ENCODE assay signal across 25 cellular contexts in the genomic region with DNA sequence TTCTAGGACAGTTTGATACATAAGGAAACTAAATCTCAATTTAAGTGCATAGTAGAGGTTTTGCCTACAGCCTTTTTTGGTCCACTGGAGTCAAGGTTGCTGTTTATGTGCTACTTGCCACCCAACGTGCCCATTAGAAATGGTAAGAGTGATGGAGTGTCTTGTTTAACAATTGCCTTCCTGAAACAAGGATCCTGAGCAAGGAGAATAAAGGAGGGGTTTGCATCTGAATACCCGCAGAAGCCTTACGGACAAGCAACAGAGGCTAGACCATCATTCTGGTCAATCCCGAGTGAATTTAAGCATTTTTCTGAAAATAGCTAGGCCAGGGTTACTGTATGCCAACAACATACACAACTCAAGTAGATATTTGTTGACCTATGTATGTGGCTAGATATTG.
DNase-seq lines count a peak whose midpoint lies in the region; ATAC-seq, FAIRE-seq and TF ChIP-seq lines count a peak whose summit lies in the region.
"Had no signal": no experiment of that assay in that cellular context is flagged by ENCODE, and none has a peak within 500 bp of the region (broad histone marks: within the 10 kb centered on the region; RNA-seq: fewer than 3 reads in every experiment).

No MANE protein-coding gene starts in this region.

- H3K4me1 Mint-ChIP-seq in H9 (peaks cover 31 to 32% of the 10 kb centered on the region in 2 experiments), endothelial cell (ENCODE audit: unreplicated experiment) (no peaks in the 10 kb centered on the region)
- H3K4me1 Mint-ChIP-seq: CD8-positive, alpha-beta memory T cell had no signal

- H3K27ac Mint-ChIP-seq in H9 (peak overlapping the region; percentile 45 to 57 (median 46); a peak in 5 of 7 replicates), endothelial cell (ENCODE audit: unreplicated experiment) (no peak overlapping the region)

- H3K23me2 ChIP-seq in H9 (ENCODE audit: insufficient read length, low read depth, low read length, poor library complexity, severe bottlenecking) = no peaks in the 10 kb centered on the region

- ATAC-seq in HG03135 (IDR thresholded peaks at IDR 0.05; ENCODE audit: unreplicated experiment) = no peak
- ATAC-seq: HCT116, PC-3 had no signal

- H4K8ac ChIP-seq in H9 (replicated peaks; ENCODE audit: insufficient read length, low read depth, low read length) = no peak overlapping the region
- H4K8ac ChIP-seq in mesendoderm (ENCODE audit: low read depth, low read length) = no peak overlapping the region

- no CpG with 5 or more reads among the region's 4 CpGs for WGBS in H9 (ENCODE audit: extremely low coverage, insufficient read length, low lambda C conversion rate)
- 28 to 30% methylated on average over 4 of the region's 4 CpGs for WGBS in ectodermal cell, 2 experiments
- WGBS in mesendoderm (ENCODE audit: extremely low coverage, insufficient coverage, low lambda C conversion rate) = no CpG with 5 or more reads among the region's 4 CpGs

- H3K23ac ChIP-seq in H9 (ENCODE audit: insufficient read length, low read depth, low read length) = no peak overlapping the region
- H3K23ac ChIP-seq in mesendoderm (ENCODE audit: low read length) = no peak overlapping the region

- H3K4me3 ChIP-seq in ectodermal cell (ENCODE audit: insufficient read depth, low read depth, low read length) (no peak overlapping the region), mesendoderm (ENCODE audit: low read length) (no peak overlapping the region)

- no peak overlapping the region for H2BK5ac ChIP-seq in H9 (ENCODE audit: insufficient read length, low read length)
- H2BK5ac ChIP-seq in mesendoderm (ENCODE audit: low read length) = no peak overlapping the region

- no peak overlapping the region for H3K4me2 ChIP-seq in H9 (ENCODE audit: insufficient read depth, insufficient read length, low read length)
- no peak overlapping the region for H3K4me2 ChIP-seq in mesendoderm (ENCODE audit: low read length)
- H3K4me2 ChIP-seq: SK-N-SH had no signal

- no peak overlapping the region for H3K18ac ChIP-seq in H9 (ENCODE audit: insufficient read length, low read depth, low read length)
- H3K18ac ChIP-seq in mesendoderm (ENCODE audit: low read length) = peak overlapping the region; percentile 47

- no peak overlapping the region for H2AFZ ChIP-seq in H9 (ENCODE audit: low read length)

- peaks cover 8 to 16% (median 11%) of the 10 kb centered on the region in 3 experiments for H3K36me3 Mint-ChIP-seq in H9 (ENCODE audit: insufficient read depth in 1 of 3, low read depth in 3 of 3)
- H3K36me3 Mint-ChIP-seq in endothelial cell (ENCODE audit: low read depth, unreplicated experiment) = peaks cover 8% of the 10 kb centered on the region

- DNase-seq in D721Med (ENCODE audit: insufficient read length, low spot score) (no peak), H9 (no peak), mesendoderm (no peak), endothelial cell (ENCODE audit: low spot score) (no peak), A172 (ENCODE audit: low spot score) (no peak)
- DNase-seq: C1 segment of cervical spinal cord; CD8-positive, alpha-beta memory T cell; DMS79 treated with DMSO at 0.1 percent for 48 hours; GF-D8; Kasumi-1; NCI-H1092 treated with DMSO at 0.1 percent for 48 hours; NCI-H1436; NCI-H187; NCI-H2081 treated with DMSO at 0.1 percent for 48 hours; NCI-H2171; NCI-H524 treated with DMSO at 0.1 percent for 48 hours; NCI-H774; PC-3; SK-N-SH; SW 1271 had no signal

- peaks cover 3% of the 10 kb centered on the region; the same call in 1 of the 2 replicates for H3K4me1 ChIP-seq in H9 (ENCODE audit: insufficient read depth, low read length)
- H3K4me1 ChIP-seq in ectodermal cell (ENCODE audit: control insufficient read depth, insufficient read depth, low read length) = peaks cover 3% of the 10 kb centered on the region
- H3K4me1 ChIP-seq in mesendoderm (ENCODE audit: control insufficient read depth, low read depth, low read length) = peaks cover 5% of the 10 kb centered on the region

- H4K5ac ChIP-seq in H9 (ENCODE audit: insufficient read length, low read depth, low read length) = no peak overlapping the region
- no peak overlapping the region for H4K5ac ChIP-seq in mesendoderm (ENCODE audit: low read length)

- no peak overlapping the region for H2AK5ac ChIP-seq in H9 (ENCODE audit: insufficient read length, low read length)
- no peak overlapping the region for H2AK5ac ChIP-seq in mesendoderm (ENCODE audit: low read length)

- H3K9me3 ChIP-seq in H9 (ENCODE audit: control insufficient read depth, low read depth, low read length) (no peaks in the 10 kb centered on the region), ectodermal cell (ENCODE audit: control insufficient read depth, low read length) (no peaks in the 10 kb centered on the region)
- H3K9me3 ChIP-seq: SK-N-SH had no signal

- no peaks in the 10 kb centered on the region for H4K20me1 ChIP-seq in H9 (ENCODE audit: control insufficient read depth, insufficient read depth, insufficient read length)

- H3K56ac ChIP-seq in H9 (ENCODE audit: insufficient read length, low read depth, low read length) = no peak overlapping the region
- H3K56ac ChIP-seq in mesendoderm (ENCODE audit: low read length) = no peak overlapping the region

- H3K4ac ChIP-seq in H9 (ENCODE audit: low read depth, low read length) = no peak overlapping the region
- no peak overlapping the region for H3K4ac ChIP-seq in mesendoderm (ENCODE audit: low read depth, low read length)

- H3T11ph ChIP-seq in H9 (ENCODE audit: low read length) = no peak overlapping the region

- H3K27me3 ChIP-seq in H9 (ENCODE audit: insufficient read depth, low read length) (no peaks in the 10 kb centered on the region), ectodermal cell (ENCODE audit: control insufficient read depth, insufficient read depth, low read length, poor library complexity, severe bottlenecking) (no peaks in the 10 kb centered on the region), mesendoderm (ENCODE audit: insufficient read depth, low read length, poor library complexity) (no peaks in the 10 kb centered on the region)

- H3K79me2 ChIP-seq in H9 (ENCODE audit: insufficient read depth, low read length) = no peaks in the 10 kb centered on the region
- H3K79me2 ChIP-seq in mesendoderm (ENCODE audit: control insufficient read depth, insufficient read depth, low read length) = no peaks in the 10 kb centered on the region

- H2BK15ac ChIP-seq in H9 (ENCODE audit: low read depth, low read length) (no peak overlapping the region), mesendoderm (replicated peaks; ENCODE audit: low read depth) (no peak overlapping the region)

- H3K27ac ChIP-seq in H9 (ENCODE audit: insufficient read length, low read depth, low read length) (no peak overlapping the region), ectodermal cell (ENCODE audit: insufficient read depth, low read depth, low read length, poor library complexity, severe bottlenecking) (peak overlapping the region; percentile 17), mesendoderm (ENCODE audit: low read depth, low read length) (no peak overlapping the region)

- H3K36me3 ChIP-seq in ectodermal cell (ENCODE audit: control insufficient read depth, insufficient read depth, low read length) (peaks cover 17% of the 10 kb centered on the region), mesendoderm (ENCODE audit: control insufficient read depth, insufficient read depth, low read length) (no peaks in the 10 kb centered on the region)

- no peak overlapping the region for H2BK12ac ChIP-seq in H9 (ENCODE audit: insufficient read length, low read depth, low read length)

- no peak overlapping the region for H4K91ac ChIP-seq in H9 (ENCODE audit: insufficient read length, low read depth, low read length)

- peak; percentile 11 for FAIRE-seq in D721Med (lab: Jason Lieb, UNC)
- FAIRE-seq: GM12891, HepG2 had no signal

- H3K9ac ChIP-seq in H9 (ENCODE audit: extremely low read depth, insufficient read length, low read length) (no peak overlapping the region), mesendoderm (ENCODE audit: low read length) (no peak overlapping the region)
- H3K9ac ChIP-seq: SK-N-SH had no signal

- no peak overlapping the region for H2BK120ac ChIP-seq in H9 (ENCODE audit: low read depth, low read length, poor library complexity, severe bottlenecking)
- H2BK120ac ChIP-seq in mesendoderm (ENCODE audit: low read depth, low read length) = no peak overlapping the region

- H3K79me1 ChIP-seq in H9 (ENCODE audit: insufficient read depth, low read depth, low read length, poor library complexity, severe bottlenecking) = no peaks in the 10 kb centered on the region
- no peaks in the 10 kb centered on the region for H3K79me1 ChIP-seq in mesendoderm (ENCODE audit: low read length)

- no peak for TF ChIP-seq CTCF in D721Med (IDR thresholded peaks at IDR 0.05; ENCODE audit: insufficient read depth, missing control alignments)
- TF ChIP-seq CTCF in H9 (conservative IDR thresholded peaks at IDR 0.05) = no peak
- TF ChIP-seq CTCF in endothelial cell (IDR thresholded peaks at IDR 0.05; ENCODE audit: unreplicated experiment) = no peak

- no peaks in the 10 kb centered on the region; the same call in 1 of the 2 replicates for H3K27me3 Mint-ChIP-seq in H9 (ENCODE audit: low read depth)
- H3K27me3 Mint-ChIP-seq in endothelial cell (ENCODE audit: unreplicated experiment) = no peaks in the 10 kb centered on the region

- H3K4me3 Mint-ChIP-seq in H9 = no peak overlapping the region
- no peak overlapping the region for H3K4me3 Mint-ChIP-seq in endothelial cell (ENCODE audit: unreplicated experiment)
- H3K4me3 Mint-ChIP-seq: CD8-positive, alpha-beta memory T cell had no signal

- H3K14ac ChIP-seq in H9 (ENCODE audit: insufficient read depth, low read length) = no peak overlapping the region

- H3K9me3 Mint-ChIP-seq in H9 (peaks cover 0 to 2% of the 10 kb centered on the region in 2 experiments; a peak in 2 of 5 replicates), endothelial cell (ENCODE audit: unreplicated experiment) (no peaks in the 10 kb centered on the region)
- H3K9me3 Mint-ChIP-seq: CD8-positive, alpha-beta memory T cell had no signal

- no peak overlapping the region for H2BK20ac ChIP-seq in H9 (ENCODE audit: low read depth, low read length, poor library complexity, severe bottlenecking)
